In the genomic region with DNA sequence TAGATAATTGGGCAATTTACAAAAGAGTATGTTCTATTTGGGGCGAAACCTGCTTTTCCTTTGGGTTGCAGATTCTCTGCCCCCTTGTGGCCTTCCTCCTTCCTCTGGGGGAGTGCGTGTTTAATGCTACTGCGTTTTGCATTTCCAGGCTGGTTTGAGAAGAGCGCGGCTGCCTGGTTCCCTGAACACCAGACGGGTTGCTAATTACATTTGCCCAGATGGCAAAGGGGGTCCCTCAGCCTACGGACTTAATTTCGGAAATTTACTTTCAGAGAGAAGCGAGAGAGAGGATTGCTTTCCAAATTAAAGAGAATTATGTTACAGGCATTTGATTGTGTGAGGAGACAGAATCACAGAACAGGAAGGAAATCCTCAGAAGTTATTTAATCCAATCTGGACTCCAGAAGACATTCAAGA, we compare ENCODE assay signal across 8 cellular contexts.
DNase-seq lines count a peak whose midpoint lies in the region; ATAC-seq lines count a peak whose summit lies in the region.

No MANE protein-coding gene starts in this region.

- H3K4me3 Mint-ChIP-seq in activated CD4-positive, alpha-beta memory T cell treated with anti-CD3 and anti-CD28 coated beads for 36 hours: no peak overlapping the region
- no peak overlapping the region for H3K4me3 Mint-ChIP-seq in activated CD4-positive, alpha-beta memory T cell treated with anti-CD3 and anti-CD28 coated beads, Interleukin-2, amount 10 ng/mL, durations not matched to agents 7 days and 5 days
- peak overlapping the region; percentile 66 for H3K4me3 Mint-ChIP-seq in activated naive CD8-positive, alpha-beta T cell

- H3K9me3 Mint-ChIP-seq in activated CD4-positive, alpha-beta memory T cell treated with anti-CD3 and anti-CD28 coated beads for 36 hours: peaks cover 6% of the 10 kb centered on the region
- H3K9me3 Mint-ChIP-seq in activated CD4-positive, alpha-beta memory T cell treated with anti-CD3 and anti-CD28 coated beads, Interleukin-2, amount 10 ng/mL, durations not matched to agents 7 days and 5 days: peaks cover 3% of the 10 kb centered on the region
- H3K9me3 Mint-ChIP-seq in activated naive CD8-positive, alpha-beta T cell (ENCODE audit: low read depth): peaks cover 5% of the 10 kb centered on the region

- POLR2A ChIA-PET in activated CD4-positive, alpha-beta memory T cell treated with anti-CD3 and anti-CD28 coated beads for 36 hours (lab: Charles Lee): no interaction called here
- POLR2A ChIA-PET in activated CD4-positive, alpha-beta memory T cell treated with anti-CD3 and anti-CD28 coated beads, Interleukin-2, amount 10 ng/mL, durations not matched to agents 7 days and 5 days (lab: Charles Lee): no interaction called here

- peaks cover 7% of the 10 kb centered on the region for H3K4me1 Mint-ChIP-seq in activated CD4-positive, alpha-beta memory T cell treated with anti-CD3 and anti-CD28 coated beads for 36 hours (ENCODE audit: low read depth)
- H3K4me1 Mint-ChIP-seq in activated CD4-positive, alpha-beta memory T cell treated with anti-CD3 and anti-CD28 coated beads, Interleukin-2, amount 10 ng/mL, durations not matched to agents 7 days and 5 days: no peaks in the 10 kb centered on the region
- peaks cover 12% of the 10 kb centered on the region for H3K4me1 Mint-ChIP-seq in activated naive CD8-positive, alpha-beta T cell (ENCODE audit: low read depth)

- peaks cover 3% of the 10 kb centered on the region for H3K36me3 Mint-ChIP-seq in activated CD4-positive, alpha-beta memory T cell treated with anti-CD3 and anti-CD28 coated beads for 36 hours
- H3K36me3 Mint-ChIP-seq in activated CD4-positive, alpha-beta memory T cell treated with anti-CD3 and anti-CD28 coated beads, Interleukin-2, amount 10 ng/mL, durations not matched to agents 7 days and 5 days (ENCODE audit: low read depth): peaks cover 2% of the 10 kb centered on the region
- peaks cover 3% of the 10 kb centered on the region for H3K36me3 Mint-ChIP-seq in activated naive CD8-positive, alpha-beta T cell

- H3K27me3 Mint-ChIP-seq in activated CD4-positive, alpha-beta memory T cell treated with anti-CD3 and anti-CD28 coated beads for 36 hours: peaks cover 42% of the 10 kb centered on the region
- peaks cover 33% of the 10 kb centered on the region for H3K27me3 Mint-ChIP-seq in activated CD4-positive, alpha-beta memory T cell treated with anti-CD3 and anti-CD28 coated beads, Interleukin-2, amount 10 ng/mL, durations not matched to agents 7 days and 5 days
- peaks cover 10% of the 10 kb centered on the region for H3K27me3 Mint-ChIP-seq in activated naive CD8-positive, alpha-beta T cell

- no peak overlapping the region for H3K27ac Mint-ChIP-seq in activated CD4-positive, alpha-beta memory T cell treated with anti-CD3 and anti-CD28 coated beads for 36 hours
- H3K27ac Mint-ChIP-seq in activated CD4-positive, alpha-beta memory T cell treated with anti-CD3 and anti-CD28 coated beads, Interleukin-2, amount 10 ng/mL, durations not matched to agents 7 days and 5 days: no peak overlapping the region
- H3K27ac Mint-ChIP-seq in activated naive CD8-positive, alpha-beta T cell: no peak overlapping the region

- CTCF ChIA-PET in activated CD4-positive, alpha-beta memory T cell treated with anti-CD3 and anti-CD28 coated beads for 36 hours (lab: Charles Lee): no interaction called here
- CTCF ChIA-PET in activated CD4-positive, alpha-beta memory T cell treated with anti-CD3 and anti-CD28 coated beads, Interleukin-2, amount 10 ng/mL, durations not matched to agents 7 days and 5 days (lab: Charles Lee): no interaction called here

- peak; percentile 23 for DNase-seq in activated CD4-positive, alpha-beta memory T cell treated with anti-CD3 and anti-CD28 coated beads for 36 hours
- DNase-seq in activated CD4-positive, alpha-beta memory T cell treated with anti-CD3 and anti-CD28 coated beads, Interleukin-2, amount 10 ng/mL, durations not matched to agents 7 days and 5 days: no peak
- peak; percentile 83 for DNase-seq in NCI-H1694 treated with DMSO at 0.1 percent for 48 hours (lab: John Stamatoyannopoulos, UW)
- peak; percentile 33 for DNase-seq in left ventricle myocardium superior
- DNase-seq in retina: peak; percentile 42
- DNase-seq in NK-92 treated with Interleukin-12 subunit alpha and Interleukin-12 subunit beta, amount 100 ng/mL, for 24 hours (lab: John Stamatoyannopoulos, UW): no peak

- intact Hi-C loops in activated CD4-positive, alpha-beta memory T cell treated with anti-CD3 and anti-CD28 coated beads for 36 hours (cut with micrococcal nuclease): no loop called here
- intact Hi-C loops in left ventricle myocardium superior (cut with micrococcal nuclease): no loop called here

- ATAC-seq in left ventricle myocardium superior (peak; percentile 79), GM19395 (IDR thresholded peaks at IDR 0.05; ENCODE audit: unreplicated experiment) (no peak)

Comparison
In these comparisons a context has a peak if more than half of its experiments do, and no peak if none do; other contexts are left out.
1. DNase-seq: peak in activated CD4-positive, alpha-beta memory T cell treated with anti-CD3 and anti-CD28 coated beads for 36 hours (single experiment), NCI-H1694 treated with DMSO at 0.1 percent for 48 hours (single experiment), left ventricle myocardium superior (single experiment) and retina (single experiment); none in activated CD4-positive, alpha-beta memory T cell treated with anti-CD3 and anti-CD28 coated beads, Interleukin-2, amount 10 ng/mL, durations not matched to agents 7 days and 5 days (single experiment) and NK-92 treated with Interleukin-12 subunit alpha and Interleukin-12 subunit beta, amount 100 ng/mL, for 24 hours (single experiment).